ENCODE assay signal across 22 cellular contexts in genomic region chr4:139873111-139873866, GRCh38.
DNase-seq lines count a peak whose midpoint lies in the region; ATAC-seq and TF ChIP-seq lines count a peak whose summit lies in the region.
"Had no signal": no experiment of that assay in that cellular context is flagged by ENCODE, and none has a peak within 500 bp of the region (broad histone marks: within the 10 kb centered on the region; RNA-seq: fewer than 3 reads in every experiment).

No MANE protein-coding gene starts in this region.

- H3K4ac ChIP-seq in mesenchymal stem cell (ENCODE audit: low read depth in 1 of 2, low read length in 2 of 2), result no peak overlapping the region

- H3K27me3 Mint-ChIP-seq in GM23338 (ENCODE audit: insufficient read depth, low read depth, poor library complexity), result peaks cover 2% of the 10 kb centered on the region
- H3K27me3 Mint-ChIP-seq: naive B cell, type B pancreatic cell had no signal

- H2BK15ac ChIP-seq in mesenchymal stem cell (ENCODE audit: low read depth, poor library complexity, severe bottlenecking), result peak overlapping the region; percentile 44

- H2BK5ac ChIP-seq in mesenchymal stem cell (ENCODE audit: low read depth, low read length, poor library complexity, severe bottlenecking), result no peak overlapping the region

- peaks cover 0 to 23% (median 9%) of the 10 kb centered on the region in 11 experiments; a peak in 14 of 22 replicates for H3K9me3 ChIP-seq in BLaER1 treated with 17β-estradiol and CSF1 and Interleukin-3, amounts not matched to agents 10 nM and 100 nM (replicated peaks in 1 of 11)
- no peaks in the 10 kb centered on the region for H3K9me3 ChIP-seq in GM23248 (ENCODE audit: low read depth)
- no peaks in the 10 kb centered on the region for H3K9me3 ChIP-seq in mesenchymal stem cell (ENCODE audit: control insufficient read depth, low read length)
- H3K9me3 ChIP-seq in aorta (ENCODE audit: control insufficient read depth, low read length), result peaks cover 1% of the 10 kb centered on the region
- H3K9me3 ChIP-seq: esophagus muscularis mucosa had no signal

- in situ Hi-C loops in GM23248 (cut with MboI), result no loop called here

- peaks cover 12% of the 10 kb centered on the region for H3K79me1 ChIP-seq in mesenchymal stem cell (replicated peaks; ENCODE audit: low read length, poor library complexity, severe bottlenecking)

- intact Hi-C loops in aorta (cut with DNase I), result no loop called here

- H2AK5ac ChIP-seq in mesenchymal stem cell (ENCODE audit: low read length, severe bottlenecking), result no peak overlapping the region

- no peaks in the 10 kb centered on the region for H3K27me3 ChIP-seq in BLaER1 treated with 17β-estradiol and CSF1 and Interleukin-3, amounts not matched to agents 10 nM and 100 nM
- H3K27me3 ChIP-seq in GM23248 (replicated peaks; ENCODE audit: insufficient read depth), result no peaks in the 10 kb centered on the region
- H3K27me3 ChIP-seq in mesenchymal stem cell (ENCODE audit: control insufficient read depth in 1 of 2, insufficient read depth in 1 of 2, low read length in 2 of 2), result no peaks in the 10 kb centered on the region
- H3K27me3 ChIP-seq in aorta (ENCODE audit: control insufficient read depth in 1 of 2, insufficient read depth in 2 of 2, low read length in 1 of 2), result no peaks in the 10 kb centered on the region
- H3K27me3 ChIP-seq in GM23338 (ENCODE audit: insufficient read depth), result no peaks in the 10 kb centered on the region
- H3K27me3 ChIP-seq: esophagus muscularis mucosa had no signal

- H2AFZ ChIP-seq in GM23248 (no peak overlapping the region), mesenchymal stem cell (ENCODE audit: low read depth, low read length) (no peak overlapping the region), GM23338 (no peak overlapping the region)

- DNase-seq in GM23248, result peak; percentile 54
- DNase-seq in mesenchymal stem cell, result no peak
- no peak for DNase-seq in DMS79 treated with DMSO at 0.1 percent for 48 hours (lab: John Stamatoyannopoulos, UW)
- no peak for DNase-seq in aorta
- DNase-seq in GM23338 (ENCODE audit: low spot score), result no peak
- DNase-seq: activated CD4-positive, alpha-beta T cell treated with anti-CD3 and anti-CD28 coated beads for 1 hour; activated T-cell treated with anti-CD3 and anti-CD28 coated beads, Interleukin-2, amount 50 U/mL, for 48 hours; amniotic stem cell; CD8-positive, alpha-beta memory T cell; hippocampal formation; naive B cell; NCI-H2227 treated with DMSO at 0.1 percent for 48 hours; PC-3; retina; stimulated activated CD4-positive, alpha-beta T cell treated with anti-CD3 and anti-CD28 coated beads, Interleukin-4, amount 100 ng/mL, for 4 hours; T-helper 17 cell had no signal

- H3K27ac ChIP-seq in BLaER1 treated with 17β-estradiol and CSF1 and Interleukin-3, amounts not matched to agents 10 nM and 100 nM, result peak overlapping the region in 9 of 11 experiments; percentile 1 to 84 (median 64); a peak in 14 of 22 replicates
- peak overlapping the region; percentile 88 for H3K27ac ChIP-seq in GM23248
- H3K27ac ChIP-seq in mesenchymal stem cell (ENCODE audit: low read length, poor library complexity, severe bottlenecking), result no peak overlapping the region
- H3K27ac ChIP-seq in aorta (ENCODE audit: low read depth in 1 of 2, low read length in 2 of 2), result no peak overlapping the region
- H3K27ac ChIP-seq in GM23338 (ENCODE audit: low read depth), result no peak overlapping the region
- H3K27ac ChIP-seq: esophagus muscularis mucosa had no signal

- WGBS in GM23248 (ENCODE audit: low coverage in 1 of 2, low lambda C conversion rate in 2 of 2, missing lambda C conversion rate in 2 of 2), 2 experiments, result 90 to 96% methylated on average over 4 of the region's 4 CpGs
- WGBS in mesenchymal stem cell, result 97% methylated on average over 4 of the region's 4 CpGs
- 92 to 94% methylated on average over 4 of the region's 4 CpGs for WGBS in aorta, 2 donors

- TF ChIP-seq CTCF in GM23338 (conservative IDR thresholded peaks at IDR 0.05; ENCODE audit: low read depth in 2 of 2), result no peak

- H3K9me2 ChIP-seq in GM23248 (ENCODE audit: insufficient read depth) (no peaks in the 10 kb centered on the region), GM23338 (ENCODE audit: insufficient read depth) (no peaks in the 10 kb centered on the region)

- peaks cover 0 to 4% (median 0%) of the 10 kb centered on the region in 11 experiments; a peak in 2 of 22 replicates for H4K20me1 ChIP-seq in BLaER1 treated with 17β-estradiol and CSF1 and Interleukin-3, amounts not matched to agents 10 nM and 100 nM
- H4K20me1 ChIP-seq in GM23248 (ENCODE audit: insufficient read depth) (no peaks in the 10 kb centered on the region), GM23338 (replicated peaks; ENCODE audit: insufficient read depth) (no peaks in the 10 kb centered on the region)

- H3K9me3 Mint-ChIP-seq in GM23338, result peaks cover 9% of the 10 kb centered on the region; the same call in 2 of the 3 replicates

- H3K18ac ChIP-seq in mesenchymal stem cell (ENCODE audit: low read depth in 1 of 2, low read length in 2 of 2), result peak overlapping the region in 1 of 2 experiments; percentile 60

- peak overlapping the region in 6 of 11 experiments; percentile 59 to 74 (median 66); a peak in 12 of 22 replicates for H3K4me2 ChIP-seq in BLaER1 treated with 17β-estradiol and CSF1 and Interleukin-3, amounts not matched to agents 10 nM and 100 nM
- H3K4me2 ChIP-seq in GM23248 (ENCODE audit: unreplicated experiment), result peak overlapping the region; percentile 53
- no peak overlapping the region for H3K4me2 ChIP-seq in mesenchymal stem cell (ENCODE audit: low read length, poor library complexity, severe bottlenecking)
- H3K4me2 ChIP-seq in GM23338, result no peak overlapping the region

- H4K91ac ChIP-seq in mesenchymal stem cell (ENCODE audit: low read length), result no peak overlapping the region

- 0 out of 20 replicates have a peak overlapping the region, but pooled peaks of 1 of the 10 experiments have one; percentile 2 for H3K4me3 ChIP-seq in BLaER1 treated with 17β-estradiol and CSF1 and Interleukin-3, amounts not matched to agents 10 nM and 100 nM
- H3K4me3 ChIP-seq in GM23248 (no peak overlapping the region), mesenchymal stem cell (ENCODE audit: insufficient read depth in 1 of 2, low read depth in 1 of 2, low read length in 2 of 2) (no peak overlapping the region), aorta (ENCODE audit: low read length in 2 of 2) (no peak overlapping the region), GM23338 (no peak overlapping the region)
- H3K4me3 ChIP-seq: esophagus muscularis mucosa had no signal

- peaks cover 0 to 17% (median 9%) of the 10 kb centered on the region in 11 experiments; a peak in 11 of 22 replicates for H3K36me3 ChIP-seq in BLaER1 treated with 17β-estradiol and CSF1 and Interleukin-3, amounts not matched to agents 10 nM and 100 nM
- H3K36me3 ChIP-seq in GM23248 (ENCODE audit: low read depth) (no peaks in the 10 kb centered on the region), mesenchymal stem cell (ENCODE audit: control insufficient read depth in 1 of 2, insufficient read depth in 2 of 2, low read depth in 1 of 2, low read length in 2 of 2) (no peaks in the 10 kb centered on the region), aorta (ENCODE audit: control insufficient read depth in 1 of 2, insufficient read depth in 2 of 2, low read length in 1 of 2) (no peaks in the 10 kb centered on the region), GM23338 (ENCODE audit: insufficient read depth) (no peaks in the 10 kb centered on the region)
- H3K36me3 ChIP-seq: esophagus muscularis mucosa had no signal

- no peak overlapping the region for H4K8ac ChIP-seq in mesenchymal stem cell (ENCODE audit: low read length)

- H3K14ac ChIP-seq in mesenchymal stem cell (ENCODE audit: low read length in 2 of 2), result no peak overlapping the region

- H3K36me3 Mint-ChIP-seq in GM23338 (ENCODE audit: low read depth), result peaks cover 3% of the 10 kb centered on the region; the same call in 1 of the 3 replicates
- H3K36me3 Mint-ChIP-seq: naive B cell had no signal

- H3K4me1 ChIP-seq in BLaER1 treated with 17β-estradiol and CSF1 and Interleukin-3, amounts not matched to agents 10 nM and 100 nM, result peaks cover 0 to 69% (median 36%) of the 10 kb centered on the region in 10 experiments; a peak in 16 of 20 replicates
- peaks cover 19% of the 10 kb centered on the region for H3K4me1 ChIP-seq in GM23248 (ENCODE audit: insufficient read depth)
- H3K4me1 ChIP-seq in mesenchymal stem cell (ENCODE audit: control insufficient read depth, insufficient read depth, low read depth, low read length), result no peaks in the 10 kb centered on the region
- peaks cover 0 to 4% of the 10 kb centered on the region in 2 donors for H3K4me1 ChIP-seq in aorta (ENCODE audit: control insufficient read depth in 1 of 2, insufficient read depth in 2 of 2, low read length in 2 of 2)
- peaks cover 24% of the 10 kb centered on the region for H3K4me1 ChIP-seq in GM23338 (ENCODE audit: insufficient read depth)

- no peak overlapping the region for H3K23ac ChIP-seq in mesenchymal stem cell (ENCODE audit: low read length in 2 of 2)

- no peak overlapping the region for H3K27ac Mint-ChIP-seq in GM23338
- H3K27ac Mint-ChIP-seq: CD8-positive, alpha-beta memory T cell; naive B cell; T-helper 17 cell; type B pancreatic cell had no signal

- H2BK120ac ChIP-seq in mesenchymal stem cell (ENCODE audit: low read depth, low read length), result peak overlapping the region; percentile 61

- peak overlapping the region in 1 of 2 experiments; percentile 95 for H2BK12ac ChIP-seq in mesenchymal stem cell (ENCODE audit: low read length in 2 of 2)

- H3K4me3 Mint-ChIP-seq in GM23338, result no peak overlapping the region
- H3K4me3 Mint-ChIP-seq: CD8-positive, alpha-beta memory T cell; naive B cell; T-helper 17 cell; type B pancreatic cell had no signal

- H3K79me2 ChIP-seq in GM23248 (ENCODE audit: insufficient read depth), result no peaks in the 10 kb centered on the region
- no peaks in the 10 kb centered on the region for H3K79me2 ChIP-seq in GM23338 (replicated peaks; ENCODE audit: insufficient read depth)

- peaks cover 37% of the 10 kb centered on the region for H3K4me1 Mint-ChIP-seq in GM23338
- H3K4me1 Mint-ChIP-seq: T-helper 17 cell had no signal

- ATAC-seq in SK-N-SH treated with all-trans-retinoic acid at 6 μM for 48 hours, result peak; percentile 23; the same call in 1 of the 3 replicates
- ATAC-seq in aorta (ENCODE audit: low FRiP score), result no peak
- no peak for ATAC-seq in GM23338
- no peak for ATAC-seq in HG03439 (IDR thresholded peaks at IDR 0.05; ENCODE audit: unreplicated experiment)
- ATAC-seq: left lobe of liver had no signal

- peak overlapping the region in 4 of 11 experiments; percentile 28 to 64 (median 51); a peak in 4 of 22 replicates for H3K9ac ChIP-seq in BLaER1 treated with 17β-estradiol and CSF1 and Interleukin-3, amounts not matched to agents 10 nM and 100 nM
- H3K9ac ChIP-seq in GM23248, result no peak overlapping the region
- no peak overlapping the region for H3K9ac ChIP-seq in mesenchymal stem cell (ENCODE audit: low read length)

- H3F3A ChIP-seq in GM23248 (ENCODE audit: insufficient read depth) (peaks cover 19% of the 10 kb centered on the region), GM23338 (replicated peaks; ENCODE audit: low read depth) (no peaks in the 10 kb centered on the region)

TF ChIP-seq in GM23338, 12 proteins besides CTCF, POLR2A, EP300 and RAD21 (continues in another document):
- TF ChIP-seq ZNF331 (CRISPR knock-in tag; IDR thresholded peaks at IDR 0.05; ENCODE audit: low read depth) (no peak), CREB1 (CRISPR knock-in tag; IDR thresholded peaks at IDR 0.05; ENCODE audit: low read depth) (no peak), EZH2phosphoT487 (IDR thresholded peaks at IDR 0.05; ENCODE audit: unreplicated experiment) (no peak), NANOG (IDR thresholded peaks at IDR 0.05; ENCODE audit: borderline replicate concordance) (no peak)

Comparison
In these comparisons a context has a peak if more than half of its experiments do, and no peak if none do; other contexts are left out.
1. H3K27ac ChIP-seq: peak in BLaER1 treated with 17β-estradiol and CSF1 and Interleukin-3, amounts not matched to agents 10 nM and 100 nM (9 of 11) and GM23248 (single experiment); none in mesenchymal stem cell (single experiment), aorta (0 of 2) and GM23338 (single experiment).
2. H3K4me2 ChIP-seq: peak in BLaER1 treated with 17β-estradiol and CSF1 and Interleukin-3, amounts not matched to agents 10 nM and 100 nM (6 of 11) and GM23248 (single experiment); none in mesenchymal stem cell (single experiment) and GM23338 (single experiment).